ENCODE assay signal across 1 cellular context in the genomic region with DNA sequence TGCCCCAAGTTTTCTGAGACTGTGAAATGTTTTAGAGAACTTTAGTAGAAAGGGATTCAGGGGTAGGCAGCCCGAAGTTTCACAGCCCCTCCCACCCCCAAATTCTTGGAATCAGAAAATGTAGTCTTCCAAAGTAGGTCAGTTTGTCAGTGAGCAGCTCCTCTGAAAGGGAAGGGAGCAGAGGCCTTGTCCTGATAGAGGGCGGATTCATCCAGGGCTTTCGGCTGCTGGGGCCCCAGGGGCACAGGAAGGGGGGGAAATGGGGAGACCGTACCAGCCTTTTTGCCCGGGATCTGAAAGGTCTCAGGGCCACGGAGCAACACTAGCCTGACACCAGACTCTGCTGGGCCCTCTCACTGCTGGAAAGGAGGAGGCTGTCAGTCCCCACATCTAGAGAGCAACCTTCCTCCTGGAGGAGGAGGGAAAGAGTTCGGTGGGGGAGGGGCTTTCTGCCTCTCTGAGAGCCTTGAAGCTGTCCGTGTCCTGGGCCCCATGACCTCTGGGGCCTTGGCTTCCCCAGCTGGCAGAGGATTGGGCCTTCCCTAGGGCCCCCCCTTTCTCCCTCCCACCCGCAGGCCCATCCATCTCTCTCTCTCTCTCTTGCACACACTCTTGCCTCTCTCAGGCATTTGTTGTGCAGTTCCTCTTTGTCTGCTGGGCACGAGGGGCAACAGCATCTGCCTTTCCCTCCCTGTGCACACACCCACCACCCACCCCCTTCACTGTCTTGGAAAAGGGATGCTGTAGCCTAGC.
TF ChIP-seq lines count a peak whose summit lies in the region.

TSS of gene IKZF4 (plus strand) at position 607 of the 753 bp plus-strand sequence. CDS start 451 bp downstream, outside the sequence.

TF ChIP-seq in K562, 482 proteins besides CTCF, POLR2A, EP300 and RAD21 (continued from another document and continues in another):
- TF ChIP-seq MAZ (CRISPR knock-in tag; conservative IDR thresholded peaks at IDR 0.05 in 1 of 2, IDR thresholded peaks at IDR 0.05 in 1 of 2) (peak; percentile 81 to 89; a peak in 3 of 4 replicates), PHF8 (IDR thresholded peaks at IDR 0.05; ENCODE audit: borderline replicate concordance, low read length) (peak; percentile 34; the same call in 1 of the 2 replicates), ZNF146 (CRISPR knock-in tag; IDR thresholded peaks at IDR 0.05; ENCODE audit: unreplicated experiment) (no peak), NEUROD1 (IDR thresholded peaks at IDR 0.05; ENCODE audit: borderline replicate concordance, low read depth, low read length, partially characterized antibody) (peak; percentile 30), RAD51 (IDR thresholded peaks at IDR 0.05; ENCODE audit: borderline replicate concordance, low read depth) (0 out of 2 replicates have a peak, but pooled peaks have one; percentile 30), ZKSCAN1 (IDR thresholded peaks at IDR 0.05; ENCODE audit: low read depth, low read length) (no peak), ZNF121 (CRISPR knock-in tag; conservative IDR thresholded peaks at IDR 0.05) (no peak), MYNN (IDR thresholded peaks at IDR 0.05) (0 out of 2 replicates have a peak, but pooled peaks have one; percentile 7), MYNN (CRISPR knock-in tag; IDR thresholded peaks at IDR 0.05) (no peak), CHD2 (IDR thresholded peaks at IDR 0.05; ENCODE audit: low read depth, low read length) (peak; percentile 47), STAT5B (CRISPR knock-in tag; IDR thresholded peaks at IDR 0.05) (no peak), ZKSCAN8 (CRISPR knock-in tag; IDR thresholded peaks at IDR 0.05) (no peak), GTF2E2 (tag; IDR thresholded peaks at IDR 0.05) (0 out of 2 replicates have a peak, but pooled peaks have one; percentile 67), PCBP1 (IDR thresholded peaks at IDR 0.05; ENCODE audit: low read depth, low read length, poor library complexity, severe bottlenecking) (no peak), DNMT1 (IDR thresholded peaks at IDR 0.05) (no peak), ILF3 (IDR thresholded peaks at IDR 0.05; ENCODE audit: borderline replicate concordance) (no peak), FOXO4 (CRISPR knock-in tag; IDR thresholded peaks at IDR 0.05) (no peak), HLTF (IDR thresholded peaks at IDR 0.05) (no peak), ZNF57 (CRISPR knock-in tag; IDR thresholded peaks at IDR 0.05) (no peak), CBX8 (IDR thresholded peaks at IDR 0.05; ENCODE audit: borderline replicate concordance, extremely low read depth, low read depth, low read length, poor library complexity, severe bottlenecking) (no peak), NFYB (IDR thresholded peaks at IDR 0.05; ENCODE audit: extremely low read depth, insufficient read length) (no peak), STAG1 (CRISPR knock-in tag; IDR thresholded peaks at IDR 0.05; ENCODE audit: borderline replicate concordance) (no peak), NR2C2 (CRISPR knock-in tag; IDR thresholded peaks at IDR 0.05) (no peak), NR2C2 (tag; IDR thresholded peaks at IDR 0.05) (peak; percentile 88), ATF7 (IDR thresholded peaks at IDR 0.05) (no peak), MEIS2 (IDR thresholded peaks at IDR 0.05; ENCODE audit: partially characterized antibody) (peak; percentile 49), ZNF184 (CRISPR knock-in tag; IDR thresholded peaks at IDR 0.05) (no peak), MGA (IDR thresholded peaks at IDR 0.05) (peak; percentile 45; the same call in 1 of the 2 replicates), SOX6 (IDR thresholded peaks at IDR 0.05) (peak; percentile 20; the same call in 1 of the 2 replicates), MAFK (IDR thresholded peaks at IDR 0.05; ENCODE audit: low read length) (0 out of 2 replicates have a peak, but pooled peaks have one; percentile 5)
- TF ChIP-seq, protein P1, sequence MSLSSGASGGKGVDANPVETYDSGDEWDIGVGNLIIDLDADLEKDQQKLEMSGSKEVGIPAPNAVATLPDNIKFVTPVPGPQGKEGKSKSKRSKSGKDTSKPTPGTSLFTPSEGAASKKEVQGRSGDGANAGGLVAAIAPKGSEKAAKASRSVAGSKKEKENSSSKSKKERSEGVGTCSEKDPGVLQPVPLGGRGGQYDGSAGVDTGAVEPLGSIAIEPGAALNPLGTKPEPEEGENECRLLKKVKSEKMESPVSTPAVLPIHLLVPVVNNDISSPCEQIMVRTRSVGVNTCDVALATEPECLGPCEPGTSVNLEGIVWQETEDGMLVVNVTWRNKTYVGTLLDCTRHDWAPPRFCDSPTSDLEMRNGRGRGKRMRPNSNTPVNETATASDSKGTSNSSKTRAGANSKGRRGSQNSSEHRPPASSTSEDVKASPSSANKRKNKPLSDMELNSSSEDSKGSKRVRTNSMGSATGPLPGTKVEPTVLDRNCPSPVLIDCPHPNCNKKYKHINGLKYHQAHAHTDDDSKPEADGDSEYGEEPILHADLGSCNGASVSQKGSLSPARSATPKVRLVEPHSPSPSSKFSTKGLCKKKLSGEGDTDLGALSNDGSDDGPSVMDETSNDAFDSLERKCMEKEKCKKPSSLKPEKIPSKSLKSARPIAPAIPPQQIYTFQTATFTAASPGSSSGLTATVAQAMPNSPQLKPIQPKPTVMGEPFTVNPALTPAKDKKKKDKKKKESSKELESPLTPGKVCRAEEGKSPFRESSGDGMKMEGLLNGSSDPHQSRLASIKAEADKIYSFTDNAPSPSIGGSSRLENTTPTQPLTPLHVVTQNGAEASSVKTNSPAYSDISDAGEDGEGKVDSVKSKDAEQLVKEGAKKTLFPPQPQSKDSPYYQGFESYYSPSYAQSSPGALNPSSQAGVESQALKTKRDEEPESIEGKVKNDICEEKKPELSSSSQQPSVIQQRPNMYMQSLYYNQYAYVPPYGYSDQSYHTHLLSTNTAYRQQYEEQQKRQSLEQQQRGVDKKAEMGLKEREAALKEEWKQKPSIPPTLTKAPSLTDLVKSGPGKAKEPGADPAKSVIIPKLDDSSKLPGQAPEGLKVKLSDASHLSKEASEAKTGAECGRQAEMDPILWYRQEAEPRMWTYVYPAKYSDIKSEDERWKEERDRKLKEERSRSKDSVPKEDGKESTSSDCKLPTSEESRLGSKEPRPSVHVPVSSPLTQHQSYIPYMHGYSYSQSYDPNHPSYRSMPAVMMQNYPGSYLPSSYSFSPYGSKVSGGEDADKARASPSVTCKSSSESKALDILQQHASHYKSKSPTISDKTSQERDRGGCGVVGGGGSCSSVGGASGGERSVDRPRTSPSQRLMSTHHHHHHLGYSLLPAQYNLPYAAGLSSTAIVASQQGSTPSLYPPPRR (CRISPR knock-in tag; IDR thresholded peaks at IDR 0.05; ENCODE audit: borderline replicate concordance), result no peak
- TF ChIP-seq, protein P2, sequence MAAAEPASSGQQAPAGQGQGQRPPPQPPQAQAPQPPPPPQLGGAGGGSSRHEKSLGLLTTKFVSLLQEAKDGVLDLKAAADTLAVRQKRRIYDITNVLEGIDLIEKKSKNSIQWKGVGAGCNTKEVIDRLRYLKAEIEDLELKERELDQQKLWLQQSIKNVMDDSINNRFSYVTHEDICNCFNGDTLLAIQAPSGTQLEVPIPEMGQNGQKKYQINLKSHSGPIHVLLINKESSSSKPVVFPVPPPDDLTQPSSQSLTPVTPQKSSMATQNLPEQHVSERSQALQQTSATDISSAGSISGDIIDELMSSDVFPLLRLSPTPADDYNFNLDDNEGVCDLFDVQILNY (CRISPR knock-in tag; IDR thresholded peaks at IDR 0.05), result no peak
- TF ChIP-seq, protein P3, sequence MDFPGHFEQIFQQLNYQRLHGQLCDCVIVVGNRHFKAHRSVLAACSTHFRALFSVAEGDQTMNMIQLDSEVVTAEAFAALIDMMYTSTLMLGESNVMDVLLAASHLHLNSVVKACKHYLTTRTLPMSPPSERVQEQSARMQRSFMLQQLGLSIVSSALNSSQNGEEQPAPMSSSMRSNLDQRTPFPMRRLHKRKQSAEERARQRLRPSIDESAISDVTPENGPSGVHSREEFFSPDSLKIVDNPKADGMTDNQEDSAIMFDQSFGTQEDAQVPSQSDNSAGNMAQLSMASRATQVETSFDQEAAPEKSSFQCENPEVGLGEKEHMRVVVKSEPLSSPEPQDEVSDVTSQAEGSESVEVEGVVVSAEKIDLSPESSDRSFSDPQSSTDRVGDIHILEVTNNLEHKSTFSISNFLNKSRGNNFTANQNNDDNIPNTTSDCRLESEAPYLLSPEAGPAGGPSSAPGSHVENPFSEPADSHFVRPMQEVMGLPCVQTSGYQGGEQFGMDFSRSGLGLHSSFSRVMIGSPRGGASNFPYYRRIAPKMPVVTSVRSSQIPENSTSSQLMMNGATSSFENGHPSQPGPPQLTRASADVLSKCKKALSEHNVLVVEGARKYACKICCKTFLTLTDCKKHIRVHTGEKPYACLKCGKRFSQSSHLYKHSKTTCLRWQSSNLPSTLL (IDR thresholded peaks at IDR 0.05), result no peak
- TF ChIP-seq, protein P4, sequence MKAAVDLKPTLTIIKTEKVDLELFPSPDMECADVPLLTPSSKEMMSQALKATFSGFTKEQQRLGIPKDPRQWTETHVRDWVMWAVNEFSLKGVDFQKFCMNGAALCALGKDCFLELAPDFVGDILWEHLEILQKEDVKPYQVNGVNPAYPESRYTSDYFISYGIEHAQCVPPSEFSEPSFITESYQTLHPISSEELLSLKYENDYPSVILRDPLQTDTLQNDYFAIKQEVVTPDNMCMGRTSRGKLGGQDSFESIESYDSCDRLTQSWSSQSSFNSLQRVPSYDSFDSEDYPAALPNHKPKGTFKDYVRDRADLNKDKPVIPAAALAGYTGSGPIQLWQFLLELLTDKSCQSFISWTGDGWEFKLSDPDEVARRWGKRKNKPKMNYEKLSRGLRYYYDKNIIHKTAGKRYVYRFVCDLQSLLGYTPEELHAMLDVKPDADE (conservative IDR thresholded peaks at IDR 0.05; ENCODE audit: control insufficient read depth, low read depth, low read length), result 0 out of 2 replicates have a peak, but pooled peaks have one; percentile 24
